ENCODE assay signal across 8 cellular contexts in genomic region chr14:103401223-103402214, GRCh38. TPM values are rescaled to one million over a fixed set of nuclear protein-coding genes. Genes with fewer than 3 reads are reported as not detected.
A peak's percentile ranks its signal among the peaks of the same experiment; 100 is the strongest.
DNase-seq lines count a peak whose midpoint lies in the region; ATAC-seq and TF ChIP-seq lines count a peak whose summit lies in the region.

No MANE protein-coding gene starts in this region.

- H3K9me3 Mint-ChIP-seq in MCF 10A (ENCODE audit: unreplicated experiment), result no peaks in the 10 kb centered on the region

- H3K27ac ChIP-seq in BLaER1, result no peak overlapping the region
- H3K27ac ChIP-seq in KOPT-K1 (ENCODE audit: low read depth, low read length, poor library complexity, severe bottlenecking), result peak overlapping the region; percentile 29
- peak overlapping the region in 1 of 2 donors; percentile 73 for H3K27ac ChIP-seq in uterus

- peak overlapping the region; percentile 32 for H3K27ac Mint-ChIP-seq in MCF 10A (ENCODE audit: low read depth, unreplicated experiment)

- H3K27me3 Mint-ChIP-seq in MCF 10A (ENCODE audit: insufficient read depth, unreplicated experiment), result no peaks in the 10 kb centered on the region

- CTCF ChIA-PET in MCF 10A (lab: Yijun Ruan, JAX), result interaction anchor here (0.6 to 2.3 kb wide), 6 partner anchors 10 to 45 kb away, joined by 3 to 9 read pairs (median 3); no protein-coding TSS in a partner anchor

- TF ChIP-seq CTCF in MCF 10A (IDR thresholded peaks at IDR 0.05; ENCODE audit: unreplicated experiment) (no peak), uterus (IDR thresholded peaks at IDR 0.05) (no peak), lower leg skin (IDR thresholded peaks at IDR 0.05) (no peak)

- no peak for TF ChIP-seq POLR2A in uterus (IDR thresholded peaks at IDR 0.05)
- TF ChIP-seq POLR2A in lower leg skin (IDR thresholded peaks at IDR 0.05), result no peak

- POLR2A ChIA-PET in MCF 10A (lab: Yijun Ruan, JAX), result interaction anchor here (0.6 to 1.2 kb wide), 2 partner anchors 22 to 51 kb away, joined by 3 read pairs; no protein-coding TSS in a partner anchor

- H3K4me3 Mint-ChIP-seq in MCF 10A (ENCODE audit: unreplicated experiment), result no peak overlapping the region

- H3K4me3 ChIP-seq in BLaER1 (no peak overlapping the region), uterus (no peak overlapping the region), lower leg skin (ENCODE audit: low read depth, poor library complexity, severe bottlenecking) (no peak overlapping the region)

- intact Hi-C loops in MCF 10A (cut with micrococcal nuclease) (no loop called here), uterus (cut with DNase I; ENCODE audit: low total_unique reads) (no loop called here), lower leg skin (cut with DNase I; ENCODE audit: low total_unique reads) (no loop called here)

- DNase-seq in MCF 10A (ENCODE audit: unreplicated experiment) (peak; percentile 45), lung microvascular endothelial cell (ENCODE audit: low read depth in 2 of 2) (peak; percentile 65 to 91), uterus (no peak), lower leg skin (ENCODE audit: low spot score in 2 of 2) (no peak), activated gamma-delta T cell (lab: John Stamatoyannopoulos, UW) (no peak)

- no TSS peak for BruUV-seq in MCF 10A (replicated peaks; lab: Mats Ljungman, UMichigan)

- H3K9me3 ChIP-seq in BLaER1 (peaks cover 4% of the 10 kb centered on the region; the same call in 1 of the 2 replicates), KOPT-K1 (ENCODE audit: insufficient read depth, low read length, poor library complexity, severe bottlenecking) (no peaks in the 10 kb centered on the region), uterus (no peaks in the 10 kb centered on the region)

- no peak for ATAC-seq in GM19455 (IDR thresholded peaks at IDR 0.05; ENCODE audit: unreplicated experiment)

- H3K36me3 ChIP-seq in BLaER1, result peaks cover 24% of the 10 kb centered on the region
- peaks cover 15% of the 10 kb centered on the region for H3K36me3 ChIP-seq in KOPT-K1 (ENCODE audit: insufficient read depth, low read length)
- no peaks in the 10 kb centered on the region for H3K36me3 ChIP-seq in uterus

- H3K4me1 ChIP-seq in BLaER1, result peaks cover 25% of the 10 kb centered on the region
- peaks cover 8 to 16% of the 10 kb centered on the region in 2 donors for H3K4me1 ChIP-seq in uterus

- peaks cover 21% of the 10 kb centered on the region for H3K36me3 Mint-ChIP-seq in MCF 10A (ENCODE audit: insufficient read depth, unreplicated experiment)

- peaks cover 47% of the 10 kb centered on the region for H3K4me1 Mint-ChIP-seq in MCF 10A (ENCODE audit: insufficient read depth, unreplicated experiment)

- H4K20me1 ChIP-seq in BLaER1, result peaks cover 94% of the 10 kb centered on the region

- H3K27me3 ChIP-seq in BLaER1 (no peaks in the 10 kb centered on the region), uterus (no peaks in the 10 kb centered on the region)

- H3K4me2 ChIP-seq in BLaER1, result peak overlapping the region; percentile 51

- WGBS in lower leg skin, 2 donors, result 61 to 62% methylated on average over 10 of the region's 10 CpGs

- H3K9ac ChIP-seq in BLaER1, result no peak overlapping the region

RNA-seq across cellular contexts. Expression of gene MARK3, which starts 16.3 kb away (rescaled TPM):
- total RNA-seq in MCF 10A (2022), result 102 and 130 TPM in 2 replicates
- 37.3 and 49.4 TPM in 2 replicates for total RNA-seq in lung microvascular endothelial cell
- 100 to 1,000 TPM in 2 of 4 donors, 10 to 100 TPM in 2; 50.7 to 111 (median 89.1) TPM for total RNA-seq in uterus
- 10 to 100 TPM; 47.3 to 68.2 (median 58.8) TPM for total RNA-seq in lower leg skin

Comparison
In these comparisons a context has a peak if more than half of its experiments do, and no peak if none do; other contexts are left out.
1. DNase-seq: peak in MCF 10A (single experiment) and lung microvascular endothelial cell (2 of 2); none in uterus (0 of 2), lower leg skin (0 of 2) and activated gamma-delta T cell (single experiment).